Comparison of ENCODE assay signal across 27 cellular contexts in genomic region chr3:14680115-14680514, GRCh38. TPM values are rescaled to one million over a fixed set of nuclear protein-coding genes. Genes with fewer than 3 reads are reported as not detected.
"Had no signal": no experiment of that assay in that cellular context is flagged by ENCODE, and none has a peak within 500 bp of the region (broad histone marks: within the 10 kb centered on the region; RNA-seq: fewer than 3 reads in every experiment).

No MANE protein-coding gene starts in this region.

- H3K27me3 ChIP-seq: neural progenitor cell, ovary, spleen, stomach, thyroid gland, tibial nerve, upper lobe of left lung, vagina had no signal

- H3K36me3 ChIP-seq: neural progenitor cell, ovary, spleen, thoracic aorta, thyroid gland, upper lobe of left lung, vagina had no signal

- FAIRE-seq: urothelium cell line had no signal

- H3K9ac ChIP-seq: neural progenitor cell, parathyroid adenoma had no signal

- H3K4me2 ChIP-seq: neural progenitor cell, smooth muscle cell had no signal

- H3K4me3 ChIP-seq: neural progenitor cell, ovary, psoas muscle, skin epidermis, smooth muscle cell, spleen, stomach, thoracic aorta, thyroid gland, tibial nerve, upper lobe of left lung, vagina had no signal

- ATAC-seq: natural killer cell; psoas muscle; sciatic nerve; stimulated activated effector memory CD8-positive, alpha-beta T cell treated with anti-CD3 and anti-CD28 coated beads, Interleukin-12 subunit alpha, Interleukin-12 subunit beta, amount 100 ng/mL, for 72 hours; stimulated activated naive B cell treated with anti-CD40 and anti-IgM and Interleukin-4, amounts not matched to agents 10 μg/mL and 1 μg/mL and 100 μg/mL, for 72 hours had no signal

- H3K9me3 ChIP-seq: ovary, psoas muscle, thyroid gland, upper lobe of left lung, vagina had no signal

- H3K79me2 ChIP-seq: parathyroid adenoma had no signal

- H2AFZ ChIP-seq: neural progenitor cell, parathyroid adenoma had no signal

- DNase-seq: natural killer cell; occipital lobe; ovary; psoas muscle; spleen; stimulated activated CD4-positive, alpha-beta T cell treated with anti-CD3 and anti-CD28 coated beads, Interleukin-12 subunit alpha, Interleukin-12 subunit beta, amount 100 ng/mL, for 4 hours; stimulated activated CD4-positive, alpha-beta T cell treated with anti-CD3 and anti-CD28 coated beads, Interleukin-1b, Interleukin-23, amount 100 ng/mL, for 48 hours; stimulated activated CD4-positive, alpha-beta T cell treated with anti-CD3 and anti-CD28 coated beads, Interleukin-4, amount 100 ng/mL, for 1 hour; stimulated activated naive B cell treated with anti-CD40 and anti-IgM and Interleukin-4, amounts not matched to agents 10 μg/mL and 1 μg/mL and 100 μg/mL, for 72 hours; stimulated activated naive CD4-positive, alpha-beta T cell treated with Interleukin-2 at 50 U/mL for 16 hours; stomach; trophoblast cell; upper lobe of left lung had no signal

- H3K4me1 ChIP-seq: neural progenitor cell, psoas muscle, spleen, stomach, thyroid gland, upper lobe of left lung, vagina had no signal

- H3K27ac ChIP-seq: neural progenitor cell, ovary, parathyroid adenoma, psoas muscle, skin epidermis, spleen, stomach, thoracic aorta, thyroid gland, tibial nerve, upper lobe of left lung, vagina had no signal

RNA-seq across cellular contexts. Expression of gene C3orf20, which starts 5.2 kb away (rescaled TPM):
- total RNA-seq: renal cortical epithelial cell, smooth muscle cell, temporal lobe, thoracic aorta, tibial nerve had no signal
- polyA plus RNA-seq: neural cell, smooth muscle cell, spleen, stomach had no signal
